In genomic region chr17:48612854-48613691, GRCh38 we compare ENCODE assay signal across 1 cellular context.
A peak's percentile ranks its signal among the peaks of the same experiment; 100 is the strongest.
TF ChIP-seq lines count a peak whose summit lies in the region.

No MANE protein-coding gene starts in this region.

TF ChIP-seq in HCT116, 20 proteins besides CTCF, POLR2A, EP300 and RAD21:
- TF ChIP-seq REST (IDR thresholded peaks at IDR 0.05; ENCODE audit: low read depth) (no peak), SIN3A (IDR thresholded peaks at IDR 0.05; ENCODE audit: low read depth) (no peak), ZFX (IDR thresholded peaks at IDR 0.05) (peak; percentile 65), FOSL1 (IDR thresholded peaks at IDR 0.05; ENCODE audit: low read depth) (no peak), POLR2AphosphoS5 (IDR thresholded peaks at IDR 0.05; ENCODE audit: low read depth, low read length) (0 out of 2 replicates have a peak, but pooled peaks have one; percentile 3), EZH2 (IDR thresholded peaks at IDR 0.05) (no peak), TCF7L2 (IDR thresholded peaks at IDR 0.05; ENCODE audit: borderline replicate concordance, extremely low read depth, insufficient read depth, insufficient read length) (peak; percentile 22), CBX3 (IDR thresholded peaks at IDR 0.05; ENCODE audit: low read depth) (no peak), EGR1 (IDR thresholded peaks at IDR 0.05; ENCODE audit: low read depth) (no peak)
